In genomic region chrX:41781500-41781899, GRCh38 we compare ENCODE assay signal across 9 cellular contexts. TPM values are rescaled to one million over a fixed set of nuclear protein-coding genes. Genes with fewer than 3 reads are reported as not detected.
A peak's percentile ranks its signal among the peaks of the same experiment; 100 is the strongest.
DNase-seq lines count a peak whose midpoint lies in the region; FAIRE-seq and TF ChIP-seq lines count a peak whose summit lies in the region.
"Had no signal": no experiment of that assay in that cellular context is flagged by ENCODE, and none has a peak within 500 bp of the region (broad histone marks: within the 10 kb centered on the region; RNA-seq: fewer than 3 reads in every experiment).

No MANE protein-coding gene starts in this region.

- no peak overlapping the region for H3K27ac ChIP-seq in OCI-LY1 (ENCODE audit: low read depth, low read length, poor library complexity, severe bottlenecking)
- no peak overlapping the region for H3K27ac ChIP-seq in neural progenitor cell

- H3K27ac Mint-ChIP-seq in HFFc6 (no peak overlapping the region), neural progenitor cell (no peak overlapping the region)
- H3K27ac Mint-ChIP-seq: stimulated activated naive B cell treated with anti-CD40 and anti-IgM and Interleukin-4, amounts not matched to agents 10 μg/mL and 1 μg/mL and 100 μg/mL, for 72 hours had no signal

- no peak overlapping the region for H3K4me2 ChIP-seq in OCI-LY1 (ENCODE audit: low read length)
- no peak overlapping the region for H3K4me2 ChIP-seq in neural progenitor cell

- H3K9me3 Mint-ChIP-seq in HFFc6: no peaks in the 10 kb centered on the region
- peaks cover 3% of the 10 kb centered on the region for H3K9me3 Mint-ChIP-seq in neural progenitor cell
- H3K9me3 Mint-ChIP-seq: stimulated activated naive B cell treated with anti-CD40 and anti-IgM and Interleukin-4, amounts not matched to agents 10 μg/mL and 1 μg/mL and 100 μg/mL, for 72 hours had no signal

- intact Hi-C loops in lower leg skin (cut with DNase I; ENCODE audit: low total_unique reads): no loop called here

- no peaks in the 10 kb centered on the region for H3K27me3 ChIP-seq in OCI-LY1 (ENCODE audit: insufficient read depth, low read length)
- no peaks in the 10 kb centered on the region for H3K27me3 ChIP-seq in neural progenitor cell

- no peak overlapping the region for H3K4me3 Mint-ChIP-seq in HFFc6
- no peak overlapping the region for H3K4me3 Mint-ChIP-seq in neural progenitor cell
- H3K4me3 Mint-ChIP-seq: stimulated activated naive B cell treated with anti-CD40 and anti-IgM and Interleukin-4, amounts not matched to agents 10 μg/mL and 1 μg/mL and 100 μg/mL, for 72 hours had no signal

- H2AFZ ChIP-seq in OCI-LY1 (ENCODE audit: low read length) (no peak overlapping the region), neural progenitor cell (replicated peaks) (no peak overlapping the region)

- H3K36me3 ChIP-seq in OCI-LY1 (ENCODE audit: insufficient read depth, low read length): peaks cover 12% of the 10 kb centered on the region; the same call in 1 of the 2 replicates
- H3K36me3 ChIP-seq in neural progenitor cell: no peaks in the 10 kb centered on the region

- H3K4me3 ChIP-seq in OCI-LY1 (ENCODE audit: low read depth, low read length, poor library complexity, severe bottlenecking) (no peak overlapping the region), neural progenitor cell (no peak overlapping the region), lower leg skin (ENCODE audit: low read depth, poor library complexity, severe bottlenecking) (no peak overlapping the region)

- peak; percentile 37 for FAIRE-seq in endometrium (lab: Jason Lieb, UNC)

- H3K27me3 Mint-ChIP-seq in HFFc6 (ENCODE audit: insufficient read depth) (no peaks in the 10 kb centered on the region), neural progenitor cell (ENCODE audit: insufficient read depth, low read depth) (no peaks in the 10 kb centered on the region)
- H3K27me3 Mint-ChIP-seq: stimulated activated naive B cell treated with anti-CD40 and anti-IgM and Interleukin-4, amounts not matched to agents 10 μg/mL and 1 μg/mL and 100 μg/mL, for 72 hours had no signal

- no peak overlapping the region for H3K9ac ChIP-seq in OCI-LY1 (ENCODE audit: low read length)
- H3K9ac ChIP-seq in neural progenitor cell: no peak overlapping the region

- H4K20me1 ChIP-seq in OCI-LY1 (ENCODE audit: insufficient read depth, low read length) (no peaks in the 10 kb centered on the region), neural progenitor cell (ENCODE audit: low read depth) (no peaks in the 10 kb centered on the region)

- H3K36me3 Mint-ChIP-seq in HFFc6 (ENCODE audit: low read depth) (no peaks in the 10 kb centered on the region), neural progenitor cell (peaks cover 11% of the 10 kb centered on the region)

- H3K4me1 Mint-ChIP-seq in HFFc6 (ENCODE audit: low read depth): peaks cover 35% of the 10 kb centered on the region
- no peaks in the 10 kb centered on the region for H3K4me1 Mint-ChIP-seq in neural progenitor cell

- no peaks in the 10 kb centered on the region for H3K9me2 ChIP-seq in OCI-LY1 (ENCODE audit: low read depth, low read length)

- WGBS in lower leg skin, 2 donors: 9 to 12% methylated on average over 2 of the region's 2 CpGs

- H3K9me3 ChIP-seq in OCI-LY1 (ENCODE audit: low read length) (no peaks in the 10 kb centered on the region), neural progenitor cell (ENCODE audit: low read depth) (no peaks in the 10 kb centered on the region)

- peak; percentile 77 for TF ChIP-seq CTCF in HFFc6 (IDR thresholded peaks at IDR 0.05)
- TF ChIP-seq CTCF in OCI-LY1 (IDR thresholded peaks at IDR 0.05; ENCODE audit: low read length): peak; percentile 68
- TF ChIP-seq CTCF in neural progenitor cell (IDR thresholded peaks at IDR 0.05): peak; percentile 88
- TF ChIP-seq CTCF in lower leg skin (IDR thresholded peaks at IDR 0.05): no peak

- no peak for TF ChIP-seq POLR2A in lower leg skin (IDR thresholded peaks at IDR 0.05)

- H3K79me2 ChIP-seq in OCI-LY1 (ENCODE audit: insufficient read depth, low read length): no peaks in the 10 kb centered on the region
- no peaks in the 10 kb centered on the region for H3K79me2 ChIP-seq in neural progenitor cell (ENCODE audit: low read depth)

- H3K4me1 ChIP-seq in OCI-LY1 (ENCODE audit: insufficient read depth, low read length, severe bottlenecking) (peaks cover 12% of the 10 kb centered on the region), neural progenitor cell (no peaks in the 10 kb centered on the region)

- DNase-seq in SIG-M5 treated with dmso at 0.1 percent for 504 hours (lab: John Stamatoyannopoulos, UW; ENCODE audit: unreplicated experiment) (peak; percentile 52), SIG-M5 (lab: John Stamatoyannopoulos, UW) (no peak), HFFc6 (peak; percentile 8), neural progenitor cell (ENCODE audit: low spot score) (peak; percentile 59), amygdala (lab: John Stamatoyannopoulos, UW) (no peak), lower leg skin (ENCODE audit: low spot score in 2 of 2) (no peak)
- DNase-seq: stimulated activated naive B cell treated with anti-CD40 and anti-IgM and Interleukin-4, amounts not matched to agents 10 μg/mL and 1 μg/mL and 100 μg/mL, for 72 hours had no signal

- H3F3A ChIP-seq in OCI-LY1 (ENCODE audit: insufficient read depth, low read length): no peaks in the 10 kb centered on the region
- no peaks in the 10 kb centered on the region for H3F3A ChIP-seq in neural progenitor cell (ENCODE audit: low read depth)

RNA-seq across cellular contexts. Expression of gene GPR82, which starts 57.5 kb away (rescaled TPM):
- not detected for total RNA-seq in HFFc6 (2021; fragmentation: NEBNext Ultra II Directional; extraction: Animal tissue kit (Norgen Biotek cat#: 25700))
- total RNA-seq in neural progenitor cell (ENCODE audit: low replicate concordance): not detected in 2 replicates
- under 1 TPM in 2 of 4 donors, not detected in 2; 0.29 to 0.61 TPM for total RNA-seq in lower leg skin

Comparison
In these comparisons a context has a peak if more than half of its experiments do, and no peak if none do; other contexts are left out.
1. DNase-seq: peak in SIG-M5 treated with dmso at 0.1 percent for 504 hours (single experiment), HFFc6 (single experiment) and neural progenitor cell (single experiment); none in SIG-M5 (single experiment), amygdala (0 of 56) and lower leg skin (0 of 2).
2. CTCF ChIP-seq: peak in HFFc6 (single experiment), OCI-LY1 (single experiment) and neural progenitor cell (single experiment); none in lower leg skin (0 of 3).